In genomic region chr1:113201560-113201959, GRCh38 we compare ENCODE assay signal across 18 cellular contexts.
A peak's percentile ranks its signal among the peaks of the same experiment; 100 is the strongest.
DNase-seq lines count a peak whose midpoint lies in the region; ATAC-seq and TF ChIP-seq lines count a peak whose summit lies in the region.
"Had no signal": no experiment of that assay in that cellular context is flagged by ENCODE, and none has a peak within 500 bp of the region (broad histone marks: within the 10 kb centered on the region; RNA-seq: fewer than 3 reads in every experiment).

No MANE protein-coding gene starts in this region.

- no peaks in the 10 kb centered on the region for H3K36me3 ChIP-seq in esophagus (ENCODE audit: control insufficient read depth in 2 of 2, insufficient read depth in 2 of 2, low read length in 1 of 2)
- H3K36me3 ChIP-seq in mesendoderm (ENCODE audit: control insufficient read depth, insufficient read depth, low read length) = no peaks in the 10 kb centered on the region
- no peaks in the 10 kb centered on the region for H3K36me3 ChIP-seq in upper lobe of left lung
- no peaks in the 10 kb centered on the region for H3K36me3 ChIP-seq in brain microvascular endothelial cell (replicated peaks)
- H3K36me3 ChIP-seq: BLaER1, HAP-1 had no signal

- H2BK5ac ChIP-seq in mesendoderm (ENCODE audit: low read length) = no peak overlapping the region

- H3K79me2 ChIP-seq in mesendoderm (ENCODE audit: control insufficient read depth, insufficient read depth, low read length) = no peaks in the 10 kb centered on the region

- H3K9me3 ChIP-seq in esophagus (ENCODE audit: control insufficient read depth in 2 of 2, insufficient read depth in 1 of 2, low read depth in 1 of 2, low read length in 1 of 2) = no peaks in the 10 kb centered on the region
- H3K9me3 ChIP-seq in upper lobe of left lung = no peaks in the 10 kb centered on the region
- H3K9me3 ChIP-seq: BLaER1, HAP-1 had no signal

- no peak overlapping the region for H3K56ac ChIP-seq in mesendoderm (ENCODE audit: low read length)

- DNase-seq in NCI-H2171 treated with DMSO at 0.1 percent for 48 hours (lab: John Stamatoyannopoulos, UW) = peak; percentile 1
- DNase-seq in NCI-H2171 (lab: John Stamatoyannopoulos, UW) = no peak
- DNase-seq in mesendoderm = no peak
- no peak for DNase-seq in upper lobe of left lung
- DNase-seq in brain microvascular endothelial cell = no peak
- no peak for DNase-seq in activated CD4-positive, alpha-beta memory T cell treated with anti-CD3 and anti-CD28 coated beads for 36 hours
- DNase-seq: 8988T; AML-193; Calu3; CD4-positive, CD25-positive, alpha-beta regulatory T cell; DMS 273 treated with DMSO at 0.1 percent for 48 hours; EL; HFFc6 had no signal

- H4K5ac ChIP-seq in mesendoderm (ENCODE audit: low read length) = no peak overlapping the region

- POLR2A ChIA-PET in activated CD4-positive, alpha-beta memory T cell treated with anti-CD3 and anti-CD28 coated beads for 36 hours (lab: Charles Lee) = interaction anchor here (0.6 kb wide), 1 partner anchor 205 kb away, joined by 3 read pairs; no protein-coding TSS in a partner anchor

- peak overlapping the region; percentile 13 to 72 for H3K27ac ChIP-seq in esophagus (ENCODE audit: low read depth in 2 of 2, low read length in 1 of 2)
- H3K27ac ChIP-seq in mesendoderm (ENCODE audit: low read depth, low read length) = no peak overlapping the region
- peak overlapping the region in 3 of 4 donors; percentile 11 to 63 (median 48) for H3K27ac ChIP-seq in upper lobe of left lung
- H3K27ac ChIP-seq in brain microvascular endothelial cell = no peak overlapping the region
- H3K27ac ChIP-seq: BLaER1 had no signal

- no peak overlapping the region for H2BK120ac ChIP-seq in mesendoderm (ENCODE audit: low read depth, low read length)

- CTCF ChIA-PET in activated CD4-positive, alpha-beta memory T cell treated with anti-CD3 and anti-CD28 coated beads for 36 hours (lab: Charles Lee) = no interaction called here

- no peaks in the 10 kb centered on the region for H3K9me3 Mint-ChIP-seq in activated CD4-positive, alpha-beta memory T cell treated with anti-CD3 and anti-CD28 coated beads for 36 hours
- H3K9me3 Mint-ChIP-seq: HFFc6 had no signal

- in situ Hi-C loops in brain microvascular endothelial cell (cut with HindIII; ENCODE audit: low pct_ligation_motif_present, low sequenced_read_pairs) = no loop called here

- peak overlapping the region; percentile 42 for H2BK15ac ChIP-seq in mesendoderm (replicated peaks; ENCODE audit: low read depth)

- no peak overlapping the region for H3K4ac ChIP-seq in mesendoderm (ENCODE audit: low read depth, low read length)

- H4K8ac ChIP-seq in mesendoderm (ENCODE audit: low read depth, low read length) = no peak overlapping the region

- no peaks in the 10 kb centered on the region for H3K79me1 ChIP-seq in mesendoderm (ENCODE audit: low read length)

- no peak overlapping the region for H3K23ac ChIP-seq in mesendoderm (ENCODE audit: low read length)

- no peak overlapping the region for H2AK5ac ChIP-seq in mesendoderm (ENCODE audit: low read length)

- H3K4me2 ChIP-seq in mesendoderm (ENCODE audit: low read length) = no peak overlapping the region
- H3K4me2 ChIP-seq: BLaER1 had no signal

- TF ChIP-seq POLR2A in upper lobe of left lung (IDR thresholded peaks at IDR 0.05) = no peak

- H3K4me3 ChIP-seq in esophagus (ENCODE audit: low read depth in 1 of 2, low read length in 2 of 2) (no peak overlapping the region), mesendoderm (ENCODE audit: low read length) (no peak overlapping the region), upper lobe of left lung (no peak overlapping the region), brain microvascular endothelial cell (ENCODE audit: low read depth, low read length) (no peak overlapping the region)
- H3K4me3 ChIP-seq: BLaER1, HAP-1 had no signal

- H3K4me1 ChIP-seq in esophagus (ENCODE audit: control insufficient read depth in 2 of 2, insufficient read depth in 2 of 2, low read length in 1 of 2) = peaks cover 6 to 10% of the 10 kb centered on the region in 2 donors
- no peaks in the 10 kb centered on the region for H3K4me1 ChIP-seq in mesendoderm (ENCODE audit: control insufficient read depth, low read depth, low read length)
- peaks cover 0 to 8% (median 1%) of the 10 kb centered on the region in 4 donors for H3K4me1 ChIP-seq in upper lobe of left lung

- no peak for TF ChIP-seq EP300 in upper lobe of left lung (IDR thresholded peaks at IDR 0.05)

- H3K4me1 Mint-ChIP-seq in activated CD4-positive, alpha-beta memory T cell treated with anti-CD3 and anti-CD28 coated beads for 36 hours (ENCODE audit: low read depth) = no peaks in the 10 kb centered on the region
- H3K4me1 Mint-ChIP-seq: CD4-positive, CD25-positive, alpha-beta regulatory T cell had no signal

- no peak overlapping the region for H3K4me3 Mint-ChIP-seq in activated CD4-positive, alpha-beta memory T cell treated with anti-CD3 and anti-CD28 coated beads for 36 hours
- H3K4me3 Mint-ChIP-seq: CD4-positive, CD25-positive, alpha-beta regulatory T cell; HFFc6 had no signal

- peaks cover 6% of the 10 kb centered on the region for H3K27me3 Mint-ChIP-seq in activated CD4-positive, alpha-beta memory T cell treated with anti-CD3 and anti-CD28 coated beads for 36 hours

- H3K9ac ChIP-seq in mesendoderm (ENCODE audit: low read length) = no peak overlapping the region
- H3K9ac ChIP-seq: BLaER1 had no signal

- no peak overlapping the region for H3K18ac ChIP-seq in mesendoderm (ENCODE audit: low read length)

- no peak overlapping the region for H3K27ac Mint-ChIP-seq in activated CD4-positive, alpha-beta memory T cell treated with anti-CD3 and anti-CD28 coated beads for 36 hours
- H3K27ac Mint-ChIP-seq: CD4-positive, CD25-positive, alpha-beta regulatory T cell; HFFc6 had no signal

- ATAC-seq in upper lobe of left lung (ENCODE audit: low FRiP score in 2 of 2) = no peak
- ATAC-seq in HG02798 (IDR thresholded peaks at IDR 0.05; ENCODE audit: poor library complexity, unreplicated experiment) = no peak
- ATAC-seq: HepG2 had no signal

- H3K27me3 ChIP-seq in esophagus (ENCODE audit: control insufficient read depth in 1 of 2, insufficient read depth in 2 of 2, low read length in 2 of 2) = no peaks in the 10 kb centered on the region
- no peaks in the 10 kb centered on the region for H3K27me3 ChIP-seq in mesendoderm (ENCODE audit: insufficient read depth, low read length, poor library complexity)
- no peaks in the 10 kb centered on the region for H3K27me3 ChIP-seq in upper lobe of left lung
- H3K27me3 ChIP-seq in brain microvascular endothelial cell (replicated peaks) = no peaks in the 10 kb centered on the region
- H3K27me3 ChIP-seq: BLaER1 had no signal

- H3K36me3 Mint-ChIP-seq in activated CD4-positive, alpha-beta memory T cell treated with anti-CD3 and anti-CD28 coated beads for 36 hours = no peaks in the 10 kb centered on the region
- H3K36me3 Mint-ChIP-seq: CD4-positive, CD25-positive, alpha-beta regulatory T cell had no signal

- intact Hi-C loops in activated CD4-positive, alpha-beta memory T cell treated with anti-CD3 and anti-CD28 coated beads for 36 hours (cut with micrococcal nuclease) = no loop called here

- TF ChIP-seq CTCF in upper lobe of left lung (IDR thresholded peaks at IDR 0.05) = no peak
- TF ChIP-seq CTCF in brain microvascular endothelial cell (IDR thresholded peaks at IDR 0.05; ENCODE audit: low read depth, low read length, missing control alignments) = no peak

Comparison
In these comparisons a context has a peak if more than half of its experiments do, and no peak if none do; other contexts are left out.
1. H3K27ac ChIP-seq: peak in esophagus (2 of 2) and upper lobe of left lung (3 of 4); none in mesendoderm (single experiment) and brain microvascular endothelial cell (single experiment).